ENCODE assay signal across 29 cellular contexts in genomic region chr5:87940775-87941174, GRCh38.
"Had no signal": no experiment of that assay in that cellular context is flagged by ENCODE, and none has a peak within 500 bp of the region (broad histone marks: within the 10 kb centered on the region; RNA-seq: fewer than 3 reads in every experiment).

No MANE protein-coding gene starts in this region.

- H3K9me3 Mint-ChIP-seq: stimulated activated naive B cell treated with anti-CD40 and anti-IgM and Interleukin-4, amounts not matched to agents 10 μg/mL and 1 μg/mL and 100 μg/mL, for 72 hours; stimulated activated naive CD8-positive, alpha-beta T cell treated with anti-CD3 and anti-CD28 coated beads, Interleukin-15, Interleukin-2, amounts not matched to agents 100 ng/mL and 50 ng/mL, for 24 hours; type B pancreatic cell had no signal

- H3K27me3 Mint-ChIP-seq: stimulated activated memory B cell treated with anti-CD40 and anti-IgM and Interleukin-4, amounts not matched to agents 10 μg/mL and 1 μg/mL and 100 μg/mL, for 72 hours; stimulated activated naive B cell treated with anti-CD40 and anti-IgM and Interleukin-4, amounts not matched to agents 10 μg/mL and 1 μg/mL and 100 μg/mL, for 72 hours; stimulated activated naive CD8-positive, alpha-beta T cell treated with anti-CD3 and anti-CD28 coated beads, Interleukin-15, amount 100 ng/mL, for 72 hours; stimulated activated naive CD8-positive, alpha-beta T cell treated with anti-CD3 and anti-CD28 coated beads, Interleukin-15, Interleukin-2, amounts not matched to agents 100 ng/mL and 50 ng/mL, for 24 hours; type B pancreatic cell had no signal

- H3K27ac ChIP-seq: stomach, suprapubic skin, testis, thoracic aorta, thyroid gland, tibial artery, tibial nerve, transverse colon, upper lobe of left lung, upper lobe of right lung, uterus, vagina had no signal

- H3K4me3 Mint-ChIP-seq: stimulated activated effector memory CD8-positive, alpha-beta T cell treated with anti-CD3 and anti-CD28 coated beads, Interleukin-12 subunit alpha, Interleukin-12 subunit beta, amount 100 ng/mL, for 72 hours; stimulated activated memory B cell treated with anti-CD40 and anti-IgM and Interleukin-4, amounts not matched to agents 10 μg/mL and 1 μg/mL and 100 μg/mL, for 72 hours; stimulated activated naive B cell treated with anti-CD40 and anti-IgM and Interleukin-4, amounts not matched to agents 10 μg/mL and 1 μg/mL and 100 μg/mL, for 72 hours; stimulated activated naive CD8-positive, alpha-beta T cell treated with anti-CD3 and anti-CD28 coated beads, Interleukin-15, amount 100 ng/mL, for 72 hours; stimulated activated naive CD8-positive, alpha-beta T cell treated with anti-CD3 and anti-CD28 coated beads, Interleukin-15, Interleukin-2, amounts not matched to agents 100 ng/mL and 50 ng/mL, for 24 hours; type B pancreatic cell had no signal

- H3K4me1 Mint-ChIP-seq: stimulated activated effector memory CD8-positive, alpha-beta T cell treated with anti-CD3 and anti-CD28 coated beads, Interleukin-12 subunit alpha, Interleukin-12 subunit beta, amount 100 ng/mL, for 72 hours; stimulated activated memory B cell treated with anti-CD40 and anti-IgM and Interleukin-4, amounts not matched to agents 10 μg/mL and 1 μg/mL and 100 μg/mL, for 72 hours; stimulated activated naive B cell treated with anti-CD40 and anti-IgM and Interleukin-4, amounts not matched to agents 10 μg/mL and 1 μg/mL and 100 μg/mL, for 72 hours; stimulated activated naive CD8-positive, alpha-beta T cell treated with anti-CD3 and anti-CD28 coated beads, Interleukin-15, amount 100 ng/mL, for 72 hours had no signal

- H3K27ac Mint-ChIP-seq: stimulated activated effector memory CD8-positive, alpha-beta T cell treated with anti-CD3 and anti-CD28 coated beads, Interleukin-12 subunit alpha, Interleukin-12 subunit beta, amount 100 ng/mL, for 72 hours; stimulated activated memory B cell treated with anti-CD40 and anti-IgM and Interleukin-4, amounts not matched to agents 10 μg/mL and 1 μg/mL and 100 μg/mL, for 72 hours; stimulated activated naive B cell treated with anti-CD40 and anti-IgM and Interleukin-4, amounts not matched to agents 10 μg/mL and 1 μg/mL and 100 μg/mL, for 72 hours; stimulated activated naive CD8-positive, alpha-beta T cell treated with anti-CD3 and anti-CD28 coated beads, Interleukin-15, amount 100 ng/mL, for 72 hours; stimulated activated naive CD8-positive, alpha-beta T cell treated with anti-CD3 and anti-CD28 coated beads, Interleukin-15, Interleukin-2, amounts not matched to agents 100 ng/mL and 50 ng/mL, for 24 hours; type B pancreatic cell had no signal

- ATAC-seq: stimulated activated effector memory CD8-positive, alpha-beta T cell treated with anti-CD3 and anti-CD28 coated beads, Interleukin-12 subunit alpha, Interleukin-12 subunit beta, amount 100 ng/mL, for 72 hours; stimulated activated memory B cell treated with anti-CD40 and anti-IgM and Interleukin-4, amounts not matched to agents 10 μg/mL and 1 μg/mL and 100 μg/mL, for 72 hours; stimulated activated naive B cell treated with anti-CD40 and anti-IgM and Interleukin-4, amounts not matched to agents 10 μg/mL and 1 μg/mL and 100 μg/mL, for 72 hours; stimulated activated naive CD8-positive, alpha-beta T cell treated with anti-CD3 and anti-CD28 coated beads, Interleukin-15, amount 100 ng/mL, for 72 hours; stimulated activated naive CD8-positive, alpha-beta T cell treated with anti-CD3 and anti-CD28 coated beads, Interleukin-15, Interleukin-2, amounts not matched to agents 100 U/mL and 50 U/mL, for 24 hours; upper lobe of right lung had no signal

- DNase-seq: stimulated activated CD4-positive, alpha-beta T cell treated with anti-CD3 and anti-CD28 coated beads, Interleukin-2, amount 100 ng/mL, for 48 hours; stimulated activated CD4-positive, alpha-beta T cell treated with anti-CD3 and anti-CD28 coated beads, Interleukin-4, amount 100 ng/mL, for 1 hour; stimulated activated CD4-positive, alpha-beta T cell treated with anti-CD3 and anti-CD28 coated beads, Interleukin-4, amount 100 ng/mL, for 24 hours; stimulated activated CD4-positive, alpha-beta T cell treated with anti-CD3 and anti-CD28 coated beads, Interleukin-4, amount 100 ng/mL, for 4 hours; stimulated activated CD8-positive, alpha-beta memory T cell treated with anti-CD3 and anti-CD28 coated beads, Interleukin-4, amount 100 ng/mL, for 48 hours; stimulated activated naive B cell treated with anti-CD40 and anti-IgM and Interleukin-4, amounts not matched to agents 10 μg/mL and 1 μg/mL and 100 μg/mL, for 72 hours; stimulated activated naive CD4-positive, alpha-beta T cell; stimulated activated naive CD4-positive, alpha-beta T cell treated with Interleukin-2 at 50 U/mL for 16 hours; stimulated activated naive CD8-positive, alpha-beta T cell treated with anti-CD3 and anti-CD28 coated beads, Interleukin-15, amount 100 ng/mL, for 72 hours; stimulated activated naive CD8-positive, alpha-beta T cell treated with anti-CD3 and anti-CD28 coated beads, Interleukin-15, Interleukin-2, amounts not matched to agents 100 U/mL and 50 U/mL, for 24 hours; stomach; substantia nigra; testis; thyroid gland; tibial artery; transverse colon; trophoblast cell; upper lobe of left lung; upper lobe of right lung; uterus had no signal

- H3K36me3 ChIP-seq: stomach, suprapubic skin, thoracic aorta, thyroid gland, tibial artery, tibial nerve, transverse colon, upper lobe of left lung, upper lobe of right lung, uterus, vagina had no signal

- FAIRE-seq: urothelium cell line had no signal

- H3K9me3 ChIP-seq: stomach, suprapubic skin, testis, thoracic aorta, thyroid gland, tibial artery, tibial nerve, transverse colon, upper lobe of left lung, upper lobe of right lung, uterus, vagina had no signal

- H3K4me1 ChIP-seq: stomach, suprapubic skin, testis, thyroid gland, tibial artery, tibial nerve, transverse colon, upper lobe of left lung, upper lobe of right lung, uterus, vagina had no signal

- H3K36me3 Mint-ChIP-seq: stimulated activated effector memory CD8-positive, alpha-beta T cell treated with anti-CD3 and anti-CD28 coated beads, Interleukin-12 subunit alpha, Interleukin-12 subunit beta, amount 100 ng/mL, for 72 hours; stimulated activated memory B cell treated with anti-CD40 and anti-IgM and Interleukin-4, amounts not matched to agents 10 μg/mL and 1 μg/mL and 100 μg/mL, for 72 hours; stimulated activated naive B cell treated with anti-CD40 and anti-IgM and Interleukin-4, amounts not matched to agents 10 μg/mL and 1 μg/mL and 100 μg/mL, for 72 hours; type B pancreatic cell had no signal

- H3K27me3 ChIP-seq: stomach, suprapubic skin, testis, thyroid gland, tibial artery, tibial nerve, transverse colon, upper lobe of left lung, upper lobe of right lung, uterus, vagina had no signal

- H3K4me3 ChIP-seq: stomach, suprapubic skin, testis, thoracic aorta, thyroid gland, tibial artery, tibial nerve, transverse colon, upper lobe of left lung, upper lobe of right lung, uterus, vagina had no signal
